21 cellular contexts compared by ENCODE assay signal in the genomic region with DNA sequence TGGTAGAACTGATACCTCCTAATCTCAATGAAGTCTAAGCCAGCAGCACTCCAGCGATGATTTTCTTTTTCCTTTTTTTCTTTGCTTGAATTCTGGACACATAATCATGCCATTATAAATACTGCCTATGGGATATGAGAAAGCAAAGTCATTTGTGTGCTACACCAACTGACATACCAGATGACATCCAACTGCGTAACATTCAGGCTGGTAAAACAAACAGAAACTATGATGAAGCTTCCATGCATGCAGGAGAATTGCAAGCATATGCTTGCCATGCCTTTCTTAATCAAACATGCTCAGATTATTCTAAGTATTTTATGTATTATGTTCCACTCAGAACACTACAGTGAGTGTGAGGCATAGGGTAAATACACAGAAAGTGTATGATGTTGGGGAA.
DNase-seq lines count a peak whose midpoint lies in the region; TF ChIP-seq lines count a peak whose summit lies in the region.
"Had no signal": no experiment of that assay in that cellular context is flagged by ENCODE, and none has a peak within 500 bp of the region (broad histone marks: within the 10 kb centered on the region; RNA-seq: fewer than 3 reads in every experiment).

No MANE protein-coding gene starts in this region.

- TF ChIP-seq CTCF in AG10803 (conservative IDR thresholded peaks at IDR 0.05; ENCODE audit: low read length) = no peak
- no peak for TF ChIP-seq CTCF in choroid plexus epithelial cell (conservative IDR thresholded peaks at IDR 0.05; ENCODE audit: low read depth, low read length)
- TF ChIP-seq CTCF in foreskin fibroblast (IDR thresholded peaks at IDR 0.05; ENCODE audit: low read depth, low read length) = no peak

- peak; percentile 4 for DNase-seq in AG10803 (ENCODE audit: low read depth)
- DNase-seq in NCI-H69 (lab: John Stamatoyannopoulos, UW) = peak; percentile 8
- DNase-seq in choroid plexus epithelial cell (ENCODE audit: low read depth) = peak; percentile 52
- DNase-seq in foreskin fibroblast = peak; percentile 37 to 87
- DNase-seq in NCI-H2196 (lab: John Stamatoyannopoulos, UW; ENCODE audit: unreplicated experiment) = no peak
- DNase-seq in Ammon's horn (ENCODE audit: low spot score) = no peak
- no peak for DNase-seq in C1 segment of cervical spinal cord (lab: John Stamatoyannopoulos, UW)
- DNase-seq in central memory CD4-positive, alpha-beta T cell = no peak
- DNase-seq: activated CD4-positive, alpha-beta T cell treated with anti-CD3 and anti-CD28 coated beads, Interleukin-2, amount 10 ng/mL, durations not matched to agents 24 days and 14 days; activated CD8-positive, alpha-beta memory T cell treated with anti-CD3 and anti-CD28 coated beads, Interleukin-2, amount 10 ng/mL, durations not matched to agents 7 days and 5 days; activated naive CD4-positive, alpha-beta T cell treated with anti-CD3 and anti-CD28 coated beads, Interleukin-2, amount 10 ng/mL, durations not matched to agents 7 days and 5 days; anterior cingulate cortex; CD4-positive, CD25-positive, alpha-beta regulatory T cell; effector CD8-positive, alpha-beta T cell; esophagus squamous epithelium; GDM1; left cardiac atrium; MV-4-11; psoas muscle; stimulated activated naive CD8-positive, alpha-beta T cell treated with anti-CD3 and anti-CD28 coated beads, Interleukin-15, amount 100 ng/mL, for 72 hours had no signal

- no peak overlapping the region for H3K4me3 ChIP-seq in AG10803 (ENCODE audit: low read length)
- no peak overlapping the region for H3K4me3 ChIP-seq in choroid plexus epithelial cell (ENCODE audit: low read depth, low read length)
- H3K4me3 ChIP-seq in foreskin fibroblast (ENCODE audit: low read depth in 1 of 2, low read length in 2 of 2) = no peak overlapping the region
- H3K4me3 ChIP-seq: esophagus squamous epithelium, psoas muscle, tibial nerve had no signal

Comparison
In these comparisons a context has a peak if more than half of its experiments do, and no peak if none do; other contexts are left out.
1. DNase-seq: peak in AG10803 (single experiment), NCI-H69 (single experiment), choroid plexus epithelial cell (single experiment) and foreskin fibroblast (2 of 2); none in NCI-H2196 (single experiment), Ammon's horn (single experiment), C1 segment of cervical spinal cord (0 of 14) and central memory CD4-positive, alpha-beta T cell (single experiment).